ENCODE assay signal across 10 cellular contexts in the genomic region with DNA sequence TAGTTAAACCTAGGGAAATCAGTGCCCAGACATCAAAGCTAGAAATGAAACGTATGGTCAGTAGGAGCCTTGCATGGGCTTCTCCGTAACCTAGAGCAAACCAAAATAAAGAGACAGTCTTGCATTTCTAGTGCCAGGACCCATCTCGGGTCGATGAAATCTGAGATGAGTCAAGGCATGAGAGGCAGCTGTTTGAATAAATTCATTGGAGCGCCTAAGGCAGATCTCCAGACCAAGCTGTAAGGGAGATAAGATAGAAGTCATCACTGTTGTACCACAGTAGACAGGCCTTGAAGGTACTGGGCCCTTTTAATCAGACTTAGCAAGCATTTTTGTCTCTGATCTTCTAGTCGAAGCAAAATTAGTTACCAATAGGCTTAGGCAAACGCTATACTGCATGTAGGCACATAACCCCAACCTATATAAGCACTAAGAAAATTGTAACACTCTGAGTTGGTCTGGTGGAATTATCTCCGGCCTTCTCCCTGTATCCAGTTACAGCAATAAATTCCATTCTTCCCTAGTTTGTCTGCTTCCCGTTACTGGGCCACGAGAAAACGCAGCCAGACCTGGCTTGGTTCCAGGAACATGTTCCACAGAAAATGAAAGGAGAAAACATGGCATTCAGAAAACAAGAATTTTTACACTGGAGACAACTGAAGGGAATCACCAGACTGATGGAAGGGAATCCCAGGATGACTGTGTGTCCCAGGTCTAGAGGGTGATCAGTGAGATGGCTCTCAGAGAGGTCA. TPM values are rescaled to one million over a fixed set of nuclear protein-coding genes. Genes with fewer than 3 reads are reported as not detected.
DNase-seq lines count a peak whose midpoint lies in the region; ATAC-seq and TF ChIP-seq lines count a peak whose summit lies in the region.
"Had no signal": no experiment of that assay in that cellular context is flagged by ENCODE, and none has a peak within 500 bp of the region (broad histone marks: within the 10 kb centered on the region; RNA-seq: fewer than 3 reads in every experiment).

No MANE protein-coding gene starts in this region.

- no peaks in the 10 kb centered on the region for H3K27me3 Mint-ChIP-seq in type B pancreatic cell

- H3K36me3 ChIP-seq in mucosa of descending colon (ENCODE audit: low read depth): no peaks in the 10 kb centered on the region

- intact Hi-C loops in mucosa of descending colon (cut with DNase I, micrococcal nuclease): no loop called here

- in situ Hi-C loops in ACHN (cut with HindIII; ENCODE audit: low pct_ligation_motif_present, low pct_unique_long_range_greater_than_20kb, low sequenced_read_pairs): no loop called here

- H3K4me3 ChIP-seq in mucosa of descending colon: no peak overlapping the region

- H3K4me1 ChIP-seq in mucosa of descending colon (ENCODE audit: low read depth): no peaks in the 10 kb centered on the region

- H3K4me3 Mint-ChIP-seq in type B pancreatic cell: no peak overlapping the region
- H3K4me3 Mint-ChIP-seq: natural killer cell treated with Interleukin-12 subunit alpha and Interleukin-12 subunit beta and Interleukin-15 and Interleukin-18, amount 100 ng/mL, for 72 hours had no signal

- no peaks in the 10 kb centered on the region for H3K36me3 Mint-ChIP-seq in type B pancreatic cell
- H3K36me3 Mint-ChIP-seq: natural killer cell treated with Interleukin-12 subunit alpha and Interleukin-12 subunit beta and Interleukin-15 and Interleukin-18, amount 100 ng/mL, for 72 hours had no signal

- ATAC-seq in mucosa of descending colon: no peak
- ATAC-seq in HG02571 (IDR thresholded peaks at IDR 0.05; ENCODE audit: unreplicated experiment): no peak
- ATAC-seq: natural killer cell treated with Interleukin-12 subunit alpha and Interleukin-12 subunit beta and Interleukin-15 and Interleukin-18, amount 100 ng/mL, for 72 hours had no signal

- H3K9me3 Mint-ChIP-seq in type B pancreatic cell: no peaks in the 10 kb centered on the region
- H3K9me3 Mint-ChIP-seq: natural killer cell treated with Interleukin-12 subunit alpha and Interleukin-12 subunit beta and Interleukin-15 and Interleukin-18, amount 100 ng/mL, for 72 hours had no signal

- no peaks in the 10 kb centered on the region for H3K9me3 ChIP-seq in mucosa of descending colon

- peak overlapping the region; percentile 41 for H3K27ac Mint-ChIP-seq in type B pancreatic cell
- H3K27ac Mint-ChIP-seq: natural killer cell treated with Interleukin-12 subunit alpha and Interleukin-12 subunit beta and Interleukin-15 and Interleukin-18, amount 100 ng/mL, for 72 hours had no signal

- TF ChIP-seq CTCF in mucosa of descending colon (IDR thresholded peaks at IDR 0.05) (no peak), type B pancreatic cell (conservative IDR thresholded peaks at IDR 0.05) (no peak)

- peaks cover 15% of the 10 kb centered on the region for H3K4me1 Mint-ChIP-seq in type B pancreatic cell (ENCODE audit: unreplicated experiment)

- DNase-seq in NCI-H226: peak; percentile 70
- DNase-seq in epidermal melanocyte (ENCODE audit: insufficient read length, low spot score): peak; percentile 36
- DNase-seq in mucosa of descending colon: peak in 2 of 3 donors; percentile 28 to 29
- no peak for DNase-seq in type B pancreatic cell (ENCODE audit: extremely low spot score, unreplicated experiment)
- no peak for DNase-seq in NCI-H82 treated with DMSO at 0.1 percent for 48 hours (lab: John Stamatoyannopoulos, UW; ENCODE audit: unreplicated experiment)
- no peak for DNase-seq in ACHN
- DNase-seq: activated gamma-delta T cell treated with Interleukin-2 at 50 U/mL for 16 hours; stimulated activated CD8-positive, alpha-beta memory T cell treated with anti-CD3 and anti-CD28 coated beads, Interleukin-4, amount 100 ng/mL, for 48 hours had no signal

RNA-seq across cellular contexts. Expression of a gene that starts 21.1 kb away (rescaled TPM):
- total RNA-seq in mucosa of descending colon (10 to 100 TPM; 20.3 to 26.8 (median 20.7) TPM), type B pancreatic cell (ENCODE audit: low replicate concordance) (67.9 and 82.0 TPM in 2 replicates)

Comparison
In these comparisons a context has a peak if more than half of its experiments do, and no peak if none do; other contexts are left out.
1. DNase-seq: peak in NCI-H226 (single experiment), epidermal melanocyte (single experiment) and mucosa of descending colon (2 of 3); none in type B pancreatic cell (single experiment), NCI-H82 treated with DMSO at 0.1 percent for 48 hours (single experiment) and ACHN (single experiment).